Comparison of ENCODE assay signal across 8 cellular contexts in genomic region chr11:64268687-64269379, GRCh38. TPM values are rescaled to one million over a fixed set of nuclear protein-coding genes. Genes with fewer than 3 reads are reported as not detected.
DNase-seq lines count a peak whose midpoint lies in the region; TF ChIP-seq lines count a peak whose summit lies in the region.

No MANE protein-coding gene starts in this region.

- WGBS in ovary, 3 donors = 0 to 4% (median 1%) methylated on average over 18 to 23 of the region's 23 CpGs

- no peaks in the 10 kb centered on the region for H3K9me3 ChIP-seq in ovary

- no peaks in the 10 kb centered on the region for H3K36me3 ChIP-seq in ovary

- peak in 1 of 3 donors; percentile 18 for TF ChIP-seq CTCF in ovary (IDR thresholded peaks at IDR 0.05)

- H3K27me3 ChIP-seq in ovary = no peaks in the 10 kb centered on the region

- peak overlapping the region; percentile 75 for H3K4me3 ChIP-seq in ovary

- H3K4me1 Mint-ChIP-seq in activated T-cell treated with anti-CD3 and anti-CD28 coated beads, Interleukin-2, amount 50 U/mL, for 24 hours (ENCODE audit: low read depth) = peaks cover 25% of the 10 kb centered on the region

- H3K4me3 Mint-ChIP-seq in activated T-cell treated with anti-CD3 and anti-CD28 coated beads, Interleukin-2, amount 50 U/mL, for 24 hours = peak overlapping the region; percentile 98

- no peaks in the 10 kb centered on the region for H3K9me3 Mint-ChIP-seq in activated T-cell treated with anti-CD3 and anti-CD28 coated beads, Interleukin-2, amount 50 U/mL, for 24 hours

- intact Hi-C loops in ovary (cut with DNase I) = loop anchor here in 2 of 4 donors (10.0 kb wide), 1 partner anchor 64 kb away; the partner anchor contains the start of gene FERMT3 (in 2 of the 2)

- no peak for TF ChIP-seq POLR2A in ovary (IDR thresholded peaks at IDR 0.05)

- peaks cover 40% of the 10 kb centered on the region for H3K36me3 Mint-ChIP-seq in activated T-cell treated with anti-CD3 and anti-CD28 coated beads, Interleukin-2, amount 50 U/mL, for 24 hours (ENCODE audit: low read depth)

- peak overlapping the region; percentile 99 for H3K27ac Mint-ChIP-seq in activated T-cell treated with anti-CD3 and anti-CD28 coated beads, Interleukin-2, amount 50 U/mL, for 24 hours

- DNase-seq in NCI-H2171 treated with DMSO at 0.1 percent for 48 hours (lab: John Stamatoyannopoulos, UW) (peak; percentile 43), NCI-H2171 (lab: John Stamatoyannopoulos, UW) (no peak), HCEC 1CT (peak; percentile 65), NCI-H2029 (lab: John Stamatoyannopoulos, UW) (peak; percentile 65), glomerular visceral epithelial cell (ENCODE audit: extremely low spot score) (peak; percentile 59), ovary (peak; percentile 82 to 93 (median 90)), NCI-H1417 treated with DMSO at 0.1 percent for 48 hours (lab: John Stamatoyannopoulos, UW) (no peak)
- DNase-seq in activated T-cell treated with anti-CD3 and anti-CD28 coated beads, Interleukin-2, amount 50 U/mL, for 24 hours = peak; percentile 45

- H3K4me1 ChIP-seq in ovary (ENCODE audit: insufficient read depth) = peaks cover 9% of the 10 kb centered on the region

- H3K27me3 Mint-ChIP-seq in activated T-cell treated with anti-CD3 and anti-CD28 coated beads, Interleukin-2, amount 50 U/mL, for 24 hours = no peaks in the 10 kb centered on the region

- no peak for TF ChIP-seq EP300 in ovary (IDR thresholded peaks at IDR 0.05)

- peak overlapping the region; percentile 69 to 90 for H3K27ac ChIP-seq in ovary

RNA-seq across cellular contexts. Expression of gene BAD, which starts 15.6 kb away (rescaled TPM):
- total RNA-seq in ovary = 100 to 1,000 TPM in 1 of 7 donors, 10 to 100 TPM in 6; 54.8 to 125 (median 63.6) TPM
- polyA plus RNA-seq in ovary = 10 to 100 TPM in 1 of 2 donors, 1 to 10 TPM in 1; 3.4 to 81.9 TPM

RNA-seq across cellular contexts. Expression of gene GPR137, which starts 16.8 kb away (rescaled TPM):
- 10 to 100 TPM in 6 of 7 donors, 1 to 10 TPM in 1; 9.1 to 30.9 (median 23.8) TPM for total RNA-seq in ovary
- polyA plus RNA-seq in ovary = 10 to 100 TPM in 1 of 2 donors, 1 to 10 TPM in 1; 3.1 to 23.2 TPM

RNA-seq across cellular contexts. Expression of gene PLCB3, which starts 17.5 kb away (rescaled TPM):
- 10 to 100 TPM; 13.5 to 44.8 (median 29.9) TPM for total RNA-seq in ovary
- 10 to 100 TPM in 1 of 2 donors, 1 to 10 TPM in 1; 5.3 to 16.9 TPM for polyA plus RNA-seq in ovary

RNA-seq across cellular contexts. Expression of gene PPP1R14B, which starts 22.1 kb away (rescaled TPM):
- 10 to 100 TPM; 27.8 to 71.3 (median 60.3) TPM for total RNA-seq in ovary
- polyA plus RNA-seq in ovary = 10 to 100 TPM; 15.1 to 36.0 TPM

RNA-seq across cellular contexts. Expression of gene KCNK4, which starts 22.3 kb away (rescaled TPM):
- not detected for total RNA-seq in ovary
- not detected for polyA plus RNA-seq in ovary

Comparison
In these comparisons a context has a peak if more than half of its experiments do, and no peak if none do; other contexts are left out.
1. DNase-seq: peak in NCI-H2171 treated with DMSO at 0.1 percent for 48 hours (single experiment), HCEC 1CT (single experiment), NCI-H2029 (single experiment), activated T-cell treated with anti-CD3 and anti-CD28 coated beads, Interleukin-2, amount 50 U/mL, for 24 hours (single experiment), glomerular visceral epithelial cell (single experiment) and ovary (5 of 5); none in NCI-H2171 (single experiment) and NCI-H1417 treated with DMSO at 0.1 percent for 48 hours (single experiment).